1 cellular context compared by ENCODE assay signal in the genomic region with DNA sequence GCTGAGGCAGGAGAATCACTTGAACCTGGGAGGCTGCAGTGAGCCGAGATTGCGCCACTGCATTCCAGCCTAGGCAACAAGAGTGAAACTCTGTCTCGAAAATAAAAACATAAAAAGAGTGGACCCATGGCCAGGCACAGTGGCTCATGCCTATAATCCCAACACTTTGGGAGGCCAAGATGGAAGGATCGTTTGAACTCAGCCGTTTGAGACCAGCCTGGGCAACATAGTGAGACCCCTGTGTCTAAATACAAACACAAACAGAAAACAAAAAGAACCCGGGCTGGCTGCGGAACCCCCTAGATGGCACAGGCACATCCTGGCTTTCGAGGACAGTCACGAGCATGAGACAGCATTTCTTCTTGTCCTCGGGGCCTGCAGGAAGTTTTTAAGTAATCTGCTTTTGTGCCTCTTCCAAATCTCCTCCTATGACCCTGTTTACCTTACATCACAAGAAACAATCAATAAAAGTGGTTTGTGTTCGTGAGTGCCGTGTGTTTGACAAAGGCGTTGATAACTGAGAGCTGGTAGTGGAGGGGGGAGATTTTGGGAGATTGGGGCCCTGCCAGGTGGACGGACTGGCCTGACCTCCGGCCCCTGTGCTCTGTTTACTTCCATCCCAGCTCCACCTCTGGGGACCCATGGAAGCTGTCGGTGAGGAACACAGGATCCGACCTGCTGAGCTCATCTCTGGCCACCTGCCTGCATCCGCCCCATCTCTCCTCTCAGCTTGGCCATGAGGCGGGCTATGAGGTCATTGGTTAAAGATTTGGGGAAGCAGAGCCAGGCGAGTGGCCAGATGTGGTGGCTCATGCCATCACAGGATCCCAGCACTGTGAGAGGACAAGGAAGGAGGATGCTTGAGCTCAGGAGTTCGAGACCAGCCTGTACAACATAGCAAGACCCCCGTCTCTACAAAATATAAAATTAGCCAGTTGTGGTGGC.
TF ChIP-seq lines count a peak whose summit lies in the region.

No MANE protein-coding gene starts in this region.

TF ChIP-seq in liver, 16 proteins besides CTCF, POLR2A, EP300 and RAD21 (continued from another document):
- peak in 1 of 2 donors; percentile 78 for TF ChIP-seq GABPA (IDR thresholded peaks at IDR 0.05 in 1 of 2, conservative IDR thresholded peaks at IDR 0.05 in 1 of 2)
- TF ChIP-seq FOXA2 (IDR thresholded peaks at IDR 0.05), result peak; percentile 93
